ENCODE assay signal across 18 cellular contexts in genomic region chr4:16889945-16890344, GRCh38. TPM values are rescaled to one million over a fixed set of nuclear protein-coding genes. Genes with fewer than 3 reads are reported as not detected.
"Had no signal": no experiment of that assay in that cellular context is flagged by ENCODE, and none has a peak within 500 bp of the region (broad histone marks: within the 10 kb centered on the region; RNA-seq: fewer than 3 reads in every experiment).

No MANE protein-coding gene starts in this region.

- H3K4me1 Mint-ChIP-seq: stimulated activated memory B cell treated with anti-CD40 and anti-IgM and Interleukin-4, amounts not matched to agents 10 μg/mL and 1 μg/mL and 100 μg/mL, for 72 hours; T-helper 17 cell had no signal

- H3K4me3 Mint-ChIP-seq: activated CD8-positive, alpha-beta memory T cell treated with anti-CD3 and anti-CD28 coated beads, Interleukin-2, amount 10 ng/mL, durations not matched to agents 7 days and 5 days; activated T-cell treated with anti-CD3 and anti-CD28 coated beads, Interleukin-2, amount 50 U/mL, for 24 hours; stimulated activated memory B cell treated with anti-CD40 and anti-IgM and Interleukin-4, amounts not matched to agents 10 μg/mL and 1 μg/mL and 100 μg/mL, for 72 hours; T-helper 17 cell had no signal

- H3K4me3 ChIP-seq: cardiac muscle cell, coronary artery, left lung, right lobe of liver, tibial artery had no signal

- H3K4me1 ChIP-seq: right lobe of liver, tibial artery had no signal

- DNase-seq: activated CD4-positive, alpha-beta T cell treated with anti-CD3 and anti-CD28 coated beads, Interleukin-2, amount 50 U/mL, for 1 hour; activated CD4-positive, CD25-positive, alpha-beta regulatory T cell; activated CD8-positive, alpha-beta memory T cell treated with anti-CD3 and anti-CD28 coated beads, Interleukin-2, amount 10 ng/mL, durations not matched to agents 7 days and 5 days; activated effector memory CD4-positive, alpha-beta T cell treated with anti-CD3 and anti-CD28 coated beads, Interleukin-2, amount 50 U/mL, for 16 hours; activated T-cell treated with anti-CD3 and anti-CD28 coated beads, Interleukin-2, amount 50 U/mL, for 24 hours; effector CD8-positive, alpha-beta T cell; erythroblast; left lung; nucleus accumbens; right lobe of liver; stimulated activated CD4-positive, alpha-beta T cell treated with anti-CD3 and anti-CD28 coated beads, Interleukin-1b, Interleukin-23, amount 100 ng/mL, for 48 hours; T-helper 17 cell; tibial artery had no signal

- H3K36me3 ChIP-seq: cardiac muscle cell, left lung, right lobe of liver had no signal

- H3K27me3 Mint-ChIP-seq: activated CD8-positive, alpha-beta memory T cell treated with anti-CD3 and anti-CD28 coated beads, Interleukin-2, amount 10 ng/mL, durations not matched to agents 7 days and 5 days; activated T-cell treated with anti-CD3 and anti-CD28 coated beads, Interleukin-2, amount 50 U/mL, for 24 hours; progenitor cell of endocrine pancreas; stimulated activated memory B cell treated with anti-CD40 and anti-IgM and Interleukin-4, amounts not matched to agents 10 μg/mL and 1 μg/mL and 100 μg/mL, for 72 hours; T-helper 17 cell had no signal

- H3K27ac ChIP-seq: cardiac muscle cell, right lobe of liver, tibial artery had no signal

- H3K9me3 ChIP-seq: left lung, right lobe of liver, tibial artery had no signal

- H3K9me3 Mint-ChIP-seq: activated T-cell treated with anti-CD3 and anti-CD28 coated beads, Interleukin-2, amount 50 U/mL, for 24 hours had no signal

- H3K27ac Mint-ChIP-seq: activated CD8-positive, alpha-beta memory T cell treated with anti-CD3 and anti-CD28 coated beads, Interleukin-2, amount 10 ng/mL, durations not matched to agents 7 days and 5 days; activated T-cell treated with anti-CD3 and anti-CD28 coated beads, Interleukin-2, amount 50 U/mL, for 24 hours; progenitor cell of endocrine pancreas; stimulated activated memory B cell treated with anti-CD40 and anti-IgM and Interleukin-4, amounts not matched to agents 10 μg/mL and 1 μg/mL and 100 μg/mL, for 72 hours; T-helper 17 cell had no signal

- ATAC-seq: left lung; stimulated activated memory B cell treated with anti-CD40 and anti-IgM and Interleukin-4, amounts not matched to agents 10 μg/mL and 1 μg/mL and 100 μg/mL, for 72 hours; T-helper 17 cell had no signal

- H3K36me3 Mint-ChIP-seq: activated CD8-positive, alpha-beta memory T cell treated with anti-CD3 and anti-CD28 coated beads, Interleukin-2, amount 10 ng/mL, durations not matched to agents 7 days and 5 days; stimulated activated memory B cell treated with anti-CD40 and anti-IgM and Interleukin-4, amounts not matched to agents 10 μg/mL and 1 μg/mL and 100 μg/mL, for 72 hours had no signal

- H3K27me3 ChIP-seq: cardiac muscle cell, left lung, right lobe of liver, tibial artery had no signal

RNA-seq across cellular contexts. Expression of gene LDB2, which starts 8.5 kb away (rescaled TPM):
- total RNA-seq: activated CD8-positive, alpha-beta memory T cell treated with anti-CD3 and anti-CD28 coated beads, Interleukin-2, amount 10 ng/mL, durations not matched to agents 7 days and 5 days; myocyte; progenitor cell of endocrine pancreas; T-helper 17 cell had no signal
